In the genomic region with DNA sequence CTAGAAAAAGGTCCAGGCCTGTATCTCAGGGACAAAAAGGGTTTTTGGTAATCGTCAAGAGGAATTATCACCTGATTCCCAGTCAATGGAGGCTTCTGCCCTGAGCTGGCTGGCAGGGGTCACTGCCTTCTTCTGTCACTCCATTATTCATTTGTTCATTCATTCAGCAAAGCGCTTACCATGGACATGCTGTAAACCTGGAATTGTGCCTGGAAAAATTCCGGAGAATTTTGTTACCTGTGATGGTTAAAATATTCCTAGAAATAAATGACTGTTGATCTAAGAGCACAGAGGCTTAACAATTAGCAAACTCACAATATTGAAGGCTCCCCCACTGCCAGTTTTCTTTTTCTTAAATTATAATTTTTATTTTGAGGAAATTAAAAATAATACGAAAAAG, we compare ENCODE assay signal across 15 cellular contexts.
A peak's percentile ranks its signal among the peaks of the same experiment; 100 is the strongest.
DNase-seq lines count a peak whose midpoint lies in the region; ATAC-seq and TF ChIP-seq lines count a peak whose summit lies in the region.
"Had no signal": no experiment of that assay in that cellular context is flagged by ENCODE, and none has a peak within 500 bp of the region (broad histone marks: within the 10 kb centered on the region; RNA-seq: fewer than 3 reads in every experiment).

No MANE protein-coding gene starts in this region.

- H3K36me3 ChIP-seq in mammary epithelial cell (ENCODE audit: insufficient read depth, low read length): no peaks in the 10 kb centered on the region
- H3K36me3 ChIP-seq in neural progenitor cell: no peaks in the 10 kb centered on the region
- H3K36me3 ChIP-seq in thoracic aorta: no peaks in the 10 kb centered on the region
- H3K36me3 ChIP-seq in HAP-1 (replicated peaks): no peaks in the 10 kb centered on the region

- in situ Hi-C loops in mammary epithelial cell (cut with MboI; ENCODE audit: low sequenced_read_pairs in 2 of 2): no loop called here
- in situ Hi-C loops in HAP-1 (cut with MboI; ENCODE audit: low sequenced_read_pairs): no loop called here

- H3K27ac Mint-ChIP-seq in neural progenitor cell: no peak overlapping the region
- H3K27ac Mint-ChIP-seq: CD14-positive monocyte; CD8-positive, alpha-beta T cell; IgD-negative memory B cell had no signal

- H3K4me1 ChIP-seq in mammary epithelial cell (ENCODE audit: insufficient read depth, low read length) (peaks cover 56% of the 10 kb centered on the region), neural progenitor cell (peaks cover 30% of the 10 kb centered on the region), thoracic aorta (ENCODE audit: control insufficient read depth in 1 of 2, low read depth in 2 of 2) (peaks cover 22 to 38% of the 10 kb centered on the region in 2 donors), HAP-1 (no peaks in the 10 kb centered on the region)

- peaks cover 2% of the 10 kb centered on the region for H3K27me3 Mint-ChIP-seq in neural progenitor cell (ENCODE audit: insufficient read depth, low read depth)
- H3K27me3 Mint-ChIP-seq: IgD-negative memory B cell had no signal

- H3K27ac ChIP-seq in mammary epithelial cell (ENCODE audit: insufficient read depth, low read depth, low read length): no peak overlapping the region
- H3K27ac ChIP-seq in neural progenitor cell: peak overlapping the region; percentile 64
- H3K27ac ChIP-seq in thoracic aorta: peak overlapping the region; percentile 29 to 91
- H3K27ac ChIP-seq: A549 had no signal

- H4K20me1 ChIP-seq in mammary epithelial cell (ENCODE audit: insufficient read depth, low read length) (no peaks in the 10 kb centered on the region), neural progenitor cell (ENCODE audit: low read depth) (peaks cover 3% of the 10 kb centered on the region)

- intact Hi-C loops in mammary epithelial cell (cut with micrococcal nuclease): loop anchor here (2.0 to 10.0 kb wide), 8 partner anchors 17 to 309 kb away; a partner anchor contains a TSS

- CTCF ChIA-PET in mammary epithelial cell (lab: Charles Lee; ENCODE audit: low non-redundant PET): no interaction called here

- no TSS peak for BruUV-seq in mammary epithelial cell (replicated peaks; lab: Mats Ljungman, UMichigan)

- no peak overlapping the region for H3K9ac ChIP-seq in mammary epithelial cell (ENCODE audit: insufficient read depth, low read length)
- H3K9ac ChIP-seq in neural progenitor cell: no peak overlapping the region

- H3K4me3 Mint-ChIP-seq in neural progenitor cell: no peak overlapping the region
- H3K4me3 Mint-ChIP-seq: CD14-positive monocyte; CD8-positive, alpha-beta T cell; IgD-negative memory B cell had no signal

- ATAC-seq in thoracic aorta (ENCODE audit: insufficient number of reproducible peaks, low FRiP score, low read depth) (no peak), HG02588 (IDR thresholded peaks at IDR 0.05; ENCODE audit: unreplicated experiment) (no peak), GM21529 (IDR thresholded peaks at IDR 0.05; ENCODE audit: unreplicated experiment) (no peak)
- ATAC-seq: CD8-positive, alpha-beta T cell had no signal

- DNase-seq in mammary epithelial cell (no peak), kidney tubule cell (ENCODE audit: low spot score) (peak; percentile 78), neural progenitor cell (ENCODE audit: low spot score) (no peak), thoracic aorta (ENCODE audit: low spot score) (no peak), LoVo (ENCODE audit: low spot score) (no peak), HAP-1 (ENCODE audit: low spot score in 2 of 2) (no peak)
- DNase-seq: CD8-positive, alpha-beta T cell; COR-L47; DMS53; GF-D8 had no signal

- peaks cover 25% of the 10 kb centered on the region for H3K4me1 Mint-ChIP-seq in neural progenitor cell
- H3K4me1 Mint-ChIP-seq: CD14-positive monocyte, IgD-negative memory B cell had no signal

- H3K4me2 ChIP-seq in mammary epithelial cell (ENCODE audit: insufficient read depth, low read depth, low read length) (no peak overlapping the region), neural progenitor cell (no peak overlapping the region)
- H3K4me2 ChIP-seq: A549 had no signal

- no peaks in the 10 kb centered on the region for H3K36me3 Mint-ChIP-seq in neural progenitor cell
- H3K36me3 Mint-ChIP-seq: CD14-positive monocyte; CD8-positive, alpha-beta T cell had no signal

- H3K27me3 ChIP-seq in mammary epithelial cell (ENCODE audit: insufficient read depth, low read length) (no peaks in the 10 kb centered on the region), neural progenitor cell (no peaks in the 10 kb centered on the region), thoracic aorta (replicated peaks; ENCODE audit: insufficient read depth) (no peaks in the 10 kb centered on the region), HAP-1 (ENCODE audit: low read depth) (no peaks in the 10 kb centered on the region)

- H3K9me3 ChIP-seq in mammary epithelial cell (replicated peaks; ENCODE audit: insufficient read depth, low read length): no peaks in the 10 kb centered on the region
- no peaks in the 10 kb centered on the region for H3K9me3 ChIP-seq in neural progenitor cell (ENCODE audit: low read depth)
- H3K9me3 ChIP-seq in thoracic aorta: no peaks in the 10 kb centered on the region
- H3K9me3 ChIP-seq in HAP-1: no peaks in the 10 kb centered on the region
- H3K9me3 ChIP-seq: A549 had no signal

- no peak overlapping the region for H3K4me3 ChIP-seq in mammary epithelial cell (replicated peaks in 1 of 3; ENCODE audit: insufficient read depth in 1 of 3, low read depth in 2 of 3, low read length in 3 of 3)
- no peak overlapping the region for H3K4me3 ChIP-seq in neural progenitor cell
- no peak overlapping the region for H3K4me3 ChIP-seq in thoracic aorta
- no peak overlapping the region for H3K4me3 ChIP-seq in HAP-1
- H3K4me3 ChIP-seq: A549 had no signal

- 57% methylated on average over 4 of the region's 4 CpGs for WGBS in mammary epithelial cell (ENCODE audit: low coverage, missing lambda C conversion rate)

- peaks cover 2% of the 10 kb centered on the region for H3K9me3 Mint-ChIP-seq in neural progenitor cell

- peak overlapping the region; percentile 57 for H2AFZ ChIP-seq in mammary epithelial cell (ENCODE audit: low read depth, low read length)
- no peak overlapping the region for H2AFZ ChIP-seq in neural progenitor cell (replicated peaks)

- dilution Hi-C loops in mammary epithelial cell (cut with HindIII; ENCODE audit: low sequenced_read_pairs): loop anchor here (5.0 to 10.0 kb wide), 2 partner anchors 99 to 139 kb away; no protein-coding TSS in a partner anchor

- H3K79me2 ChIP-seq in mammary epithelial cell (ENCODE audit: insufficient read depth, low read length) (peaks cover 19% of the 10 kb centered on the region), neural progenitor cell (ENCODE audit: low read depth) (no peaks in the 10 kb centered on the region)

- peaks cover 29% of the 10 kb centered on the region for H3F3A ChIP-seq in neural progenitor cell (ENCODE audit: low read depth)

- TF ChIP-seq CTCF in mammary epithelial cell (conservative IDR thresholded peaks at IDR 0.05 in 1 of 2, IDR thresholded peaks at IDR 0.05 in 1 of 2; ENCODE audit: extremely low read depth in 1 of 2, insufficient read depth in 1 of 2, low read depth in 1 of 2, low read length in 2 of 2) (no peak), neural progenitor cell (IDR thresholded peaks at IDR 0.05) (no peak), thoracic aorta (IDR thresholded peaks at IDR 0.05) (no peak)
